Comparison of ENCODE assay signal across 9 cellular contexts in the genomic region with DNA sequence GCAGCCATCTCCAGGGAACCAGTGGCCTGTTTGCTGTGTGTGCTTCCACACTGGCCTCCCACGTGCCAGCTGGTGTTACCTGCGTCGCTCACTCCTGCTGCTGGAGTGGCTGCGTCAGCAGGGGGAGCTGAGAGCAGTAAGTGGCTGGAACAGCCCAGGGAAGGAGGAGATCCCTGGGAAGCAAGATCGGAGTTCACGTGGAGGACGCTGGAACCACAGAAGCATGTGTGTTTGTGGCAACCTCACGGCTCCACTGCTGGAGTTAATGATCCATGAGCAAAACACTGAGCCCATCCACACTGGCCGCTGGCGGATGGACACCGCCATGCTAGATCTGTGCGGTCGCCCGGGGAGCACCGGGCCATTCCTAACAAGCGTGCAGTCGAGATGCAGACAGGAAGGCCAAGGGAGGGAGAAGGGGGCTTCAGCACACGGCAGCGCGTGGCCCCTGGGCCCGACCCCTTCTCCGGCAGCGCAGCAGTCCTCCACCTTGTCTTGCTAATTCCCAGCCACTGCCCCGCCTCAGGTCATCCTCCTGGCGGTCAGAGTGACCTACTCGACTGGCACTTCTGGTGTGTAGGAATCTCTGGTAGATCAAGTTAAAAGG.
A peak's percentile ranks its signal among the peaks of the same experiment; 100 is the strongest.
DNase-seq lines count a peak whose midpoint lies in the region; ATAC-seq and TF ChIP-seq lines count a peak whose summit lies in the region.
"Had no signal": no experiment of that assay in that cellular context is flagged by ENCODE, and none has a peak within 500 bp of the region (broad histone marks: within the 10 kb centered on the region; RNA-seq: fewer than 3 reads in every experiment).

No MANE protein-coding gene starts in this region.

- H3K79me2 ChIP-seq in MM.1S (ENCODE audit: low read length): no peaks in the 10 kb centered on the region

- H3K27ac ChIP-seq in Panc1 (ENCODE audit: low read length) (no peak overlapping the region), MM.1S (ENCODE audit: low read length) (no peak overlapping the region)

- no peak overlapping the region for H3K4me3 Mint-ChIP-seq in activated naive CD8-positive, alpha-beta T cell treated with anti-CD3 and anti-CD28 coated beads for 36 hours
- H3K4me3 Mint-ChIP-seq: activated naive CD4-positive, alpha-beta T cell treated with anti-CD3 and anti-CD28 coated beads, Interleukin-2, amount 50 U/mL, for 24 hours had no signal

- in situ Hi-C loops in Panc1 (cut with HindIII; ENCODE audit: low pct_unique_long_range_greater_than_20kb, low sequenced_read_pairs): no loop called here

- no peak overlapping the region for H3K9ac ChIP-seq in MM.1S (ENCODE audit: low read length)

- no peaks in the 10 kb centered on the region for H4K20me1 ChIP-seq in MM.1S (ENCODE audit: insufficient read depth, low read length)

- no TSS peak for BruUV-seq in Panc1 (replicated peaks; lab: Mats Ljungman, UMichigan)

- DNase-seq in H7 (peak; percentile 79), Panc1 (ENCODE audit: low read depth, low spot score) (no peak), glomerular visceral epithelial cell (ENCODE audit: extremely low spot score) (peak; percentile 89), renal cortical epithelial cell (ENCODE audit: low read depth) (peak; percentile 97), MM.1S (no peak), COR-L47 (lab: John Stamatoyannopoulos, UW) (no peak)
- no peak for DNase-seq in activated naive CD8-positive, alpha-beta T cell treated with anti-CD3 and anti-CD28 coated beads for 36 hours
- DNase-seq in stimulated activated CD4-positive, alpha-beta T cell treated with anti-CD3 and anti-CD28 coated beads, Interleukin-4, amount 100 ng/mL, for 24 hours: no peak

- ATAC-seq in Panc1: peak; percentile 89

- intact Hi-C loops in Panc1 (cut with micrococcal nuclease; ENCODE audit: unreplicated experiment): no loop called here

- H3K4me1 ChIP-seq in Panc1 (ENCODE audit: control insufficient read depth, insufficient read depth, low read length): no peaks in the 10 kb centered on the region
- H3K4me1 ChIP-seq in MM.1S (ENCODE audit: low read length): no peaks in the 10 kb centered on the region

- H3K4me1 Mint-ChIP-seq in activated naive CD8-positive, alpha-beta T cell treated with anti-CD3 and anti-CD28 coated beads for 36 hours: no peaks in the 10 kb centered on the region
- H3K4me1 Mint-ChIP-seq: activated naive CD4-positive, alpha-beta T cell treated with anti-CD3 and anti-CD28 coated beads, Interleukin-2, amount 50 U/mL, for 24 hours had no signal

- TF ChIP-seq CTCF in Panc1 (IDR thresholded peaks at IDR 0.05) (peak; percentile 75; the same call in 1 of the 2 replicates), MM.1S (IDR thresholded peaks at IDR 0.05; ENCODE audit: low read length) (no peak)

- H2AFZ ChIP-seq in MM.1S (ENCODE audit: low read length): no peak overlapping the region

- H3K27me3 Mint-ChIP-seq in activated naive CD8-positive, alpha-beta T cell treated with anti-CD3 and anti-CD28 coated beads for 36 hours: no peaks in the 10 kb centered on the region
- H3K27me3 Mint-ChIP-seq: activated naive CD4-positive, alpha-beta T cell treated with anti-CD3 and anti-CD28 coated beads, Interleukin-2, amount 50 U/mL, for 24 hours had no signal

- H3F3A ChIP-seq in MM.1S (ENCODE audit: insufficient read depth, low read length): no peaks in the 10 kb centered on the region

- no peak overlapping the region for H3K27ac Mint-ChIP-seq in activated naive CD8-positive, alpha-beta T cell treated with anti-CD3 and anti-CD28 coated beads for 36 hours
- H3K27ac Mint-ChIP-seq: activated naive CD4-positive, alpha-beta T cell treated with anti-CD3 and anti-CD28 coated beads, Interleukin-2, amount 50 U/mL, for 24 hours had no signal

- H3K9me3 ChIP-seq in Panc1 (ENCODE audit: control insufficient read depth, insufficient read depth, low read depth, low read length): no peaks in the 10 kb centered on the region
- no peaks in the 10 kb centered on the region for H3K9me3 ChIP-seq in MM.1S (replicated peaks; ENCODE audit: insufficient read depth, low read length)

- no peaks in the 10 kb centered on the region for H3K36me3 ChIP-seq in H7 (replicated peaks; ENCODE audit: control insufficient read depth, insufficient read depth, low read length)
- no peaks in the 10 kb centered on the region for H3K36me3 ChIP-seq in Panc1 (ENCODE audit: control insufficient read depth, insufficient read depth, low read length)
- no peaks in the 10 kb centered on the region for H3K36me3 ChIP-seq in MM.1S (replicated peaks; ENCODE audit: insufficient read depth, low read length)

- H3K27me3 ChIP-seq in H7 (ENCODE audit: control insufficient read depth, insufficient read depth, low read length) (no peaks in the 10 kb centered on the region; the same call in 1 of the 2 replicates), Panc1 (ENCODE audit: control insufficient read depth, insufficient read depth, low read length) (no peaks in the 10 kb centered on the region), MM.1S (replicated peaks; ENCODE audit: insufficient read depth, low read length) (no peaks in the 10 kb centered on the region)

- POLR2A ChIA-PET in Panc1 (lab: Charles Lee): no interaction called here

- H3K36me3 Mint-ChIP-seq in activated naive CD8-positive, alpha-beta T cell treated with anti-CD3 and anti-CD28 coated beads for 36 hours: no peaks in the 10 kb centered on the region

- H3K4me2 ChIP-seq in MM.1S (ENCODE audit: low read depth, low read length): no peak overlapping the region

- CTCF ChIA-PET in Panc1 (lab: Charles Lee): no interaction called here

- H3K9me3 Mint-ChIP-seq in activated naive CD8-positive, alpha-beta T cell treated with anti-CD3 and anti-CD28 coated beads for 36 hours: no peaks in the 10 kb centered on the region
- H3K9me3 Mint-ChIP-seq: activated naive CD4-positive, alpha-beta T cell treated with anti-CD3 and anti-CD28 coated beads, Interleukin-2, amount 50 U/mL, for 24 hours had no signal

- H3K4me3 ChIP-seq in H7 (ENCODE audit: insufficient read depth, low read depth, low read length) (no peak overlapping the region), Panc1 (ENCODE audit: low read depth in 2 of 2, low read length in 2 of 2) (no peak overlapping the region), MM.1S (ENCODE audit: low read length) (no peak overlapping the region)

- no peaks in the 10 kb centered on the region for H3K9me2 ChIP-seq in MM.1S (replicated peaks; ENCODE audit: insufficient read depth, low read length)

Comparison
In these comparisons a context has a peak if more than half of its experiments do, and no peak if none do; other contexts are left out.
1. DNase-seq: peak in H7 (single experiment), glomerular visceral epithelial cell (single experiment) and renal cortical epithelial cell (single experiment); none in Panc1 (single experiment), MM.1S (single experiment), activated naive CD8-positive, alpha-beta T cell treated with anti-CD3 and anti-CD28 coated beads for 36 hours (single experiment), stimulated activated CD4-positive, alpha-beta T cell treated with anti-CD3 and anti-CD28 coated beads, Interleukin-4, amount 100 ng/mL, for 24 hours (single experiment) and COR-L47 (single experiment).